1 cellular context compared by ENCODE assay signal in the genomic region with DNA sequence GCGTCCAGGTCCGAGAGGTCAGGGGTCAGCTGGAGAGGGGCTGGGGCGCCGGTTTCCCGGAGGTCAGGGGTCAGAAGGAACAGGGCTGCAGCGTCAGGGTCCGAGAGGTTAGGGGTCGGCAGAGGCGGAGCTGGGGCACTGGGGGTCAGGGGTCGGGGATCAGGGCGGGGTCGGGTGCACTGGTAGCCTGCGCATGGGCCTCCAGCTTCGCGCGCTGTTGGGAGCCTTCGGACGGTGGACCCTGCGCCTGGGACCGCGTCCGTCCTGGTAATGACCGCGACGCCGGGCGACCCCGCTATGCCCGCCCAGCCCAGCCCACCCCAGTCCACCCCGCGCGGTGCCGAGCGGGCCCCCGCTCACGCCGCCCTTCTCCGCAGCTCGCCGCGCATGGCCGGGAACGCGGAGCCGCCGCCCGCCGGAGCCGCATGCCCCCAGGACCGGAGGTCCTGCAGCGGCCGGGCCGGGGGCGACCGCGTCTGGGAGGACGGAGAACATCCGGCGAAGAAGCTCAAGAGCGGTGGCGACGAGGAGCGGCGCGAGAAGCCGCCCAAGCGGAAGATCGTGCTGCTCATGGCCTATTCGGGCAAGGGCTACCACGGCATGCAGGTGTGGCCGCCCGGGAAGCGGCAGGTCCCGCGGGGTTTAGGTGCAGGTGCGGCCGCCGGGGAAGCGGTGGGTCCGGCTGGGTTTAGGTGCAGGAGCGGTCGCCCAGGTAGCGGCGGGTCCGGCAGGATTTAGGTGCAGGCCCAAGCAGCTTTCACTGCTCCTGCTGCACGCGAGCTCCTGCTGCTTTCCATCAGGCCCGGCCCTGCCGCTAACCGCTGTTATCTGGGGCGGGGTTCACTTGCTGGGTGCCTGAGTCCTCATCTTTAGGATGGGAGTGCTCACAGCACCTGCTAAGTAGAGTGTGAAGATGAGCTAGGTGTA.
TF ChIP-seq lines count a peak whose summit lies in the region.

No MANE protein-coding gene starts in this region.

TF ChIP-seq in HepG2, 621 proteins besides CTCF, POLR2A, EP300 and RAD21 (continues in another document):
- TF ChIP-seq FOXO1 (CRISPR knock-in tag; IDR thresholded peaks at IDR 0.05) (no peak), NR2F2 (IDR thresholded peaks at IDR 0.05; ENCODE audit: borderline replicate concordance, low read depth) (peak; percentile 88), ZHX2 (IDR thresholded peaks at IDR 0.05; ENCODE audit: low read depth) (no peak), ZHX2 (CRISPR knock-in tag; IDR thresholded peaks at IDR 0.05; ENCODE audit: borderline replicate concordance) (no peak), RBFOX2 (IDR thresholded peaks at IDR 0.05; ENCODE audit: low read depth, low read length) (peak; percentile 44), ZNF280B (CRISPR knock-in tag; IDR thresholded peaks at IDR 0.05; ENCODE audit: borderline replicate concordance) (no peak), MATR3 (CRISPR knock-in tag; IDR thresholded peaks at IDR 0.05) (no peak), MTA1 (CRISPR knock-in tag; IDR thresholded peaks at IDR 0.05; ENCODE audit: borderline replicate concordance) (peak; percentile 11; the same call in 1 of the 2 replicates), SNRNP70 (IDR thresholded peaks at IDR 0.05; ENCODE audit: low read depth, low read length) (no peak), JDP2 (CRISPR knock-in tag; IDR thresholded peaks at IDR 0.05; ENCODE audit: borderline replicate concordance) (no peak), UBTF (CRISPR knock-in tag; IDR thresholded peaks at IDR 0.05) (peak; percentile 62; the same call in 1 of the 2 replicates), HNF4G (IDR thresholded peaks at IDR 0.05; ENCODE audit: borderline replicate concordance, low read depth, low read length) (no peak), HNF4G (CRISPR knock-in tag; IDR thresholded peaks at IDR 0.05; ENCODE audit: borderline replicate concordance, low read depth) (no peak), PTBP1 (IDR thresholded peaks at IDR 0.05; ENCODE audit: low read depth, low read length, poor library complexity, severe bottlenecking) (no peak), RORA (CRISPR knock-in tag; IDR thresholded peaks at IDR 0.05) (no peak), CENPT (CRISPR knock-in tag; IDR thresholded peaks at IDR 0.05; ENCODE audit: low read depth) (no peak), ZNF296 (CRISPR knock-in tag; conservative IDR thresholded peaks at IDR 0.05) (no peak), POLR2AphosphoS5 (IDR thresholded peaks at IDR 0.05; ENCODE audit: low read depth, low read length) (no peak), NFAT5 (CRISPR knock-in tag; IDR thresholded peaks at IDR 0.05) (no peak), ZNF503 (CRISPR knock-in tag; IDR thresholded peaks at IDR 0.05) (no peak)
- TF ChIP-seq, protein P1, sequence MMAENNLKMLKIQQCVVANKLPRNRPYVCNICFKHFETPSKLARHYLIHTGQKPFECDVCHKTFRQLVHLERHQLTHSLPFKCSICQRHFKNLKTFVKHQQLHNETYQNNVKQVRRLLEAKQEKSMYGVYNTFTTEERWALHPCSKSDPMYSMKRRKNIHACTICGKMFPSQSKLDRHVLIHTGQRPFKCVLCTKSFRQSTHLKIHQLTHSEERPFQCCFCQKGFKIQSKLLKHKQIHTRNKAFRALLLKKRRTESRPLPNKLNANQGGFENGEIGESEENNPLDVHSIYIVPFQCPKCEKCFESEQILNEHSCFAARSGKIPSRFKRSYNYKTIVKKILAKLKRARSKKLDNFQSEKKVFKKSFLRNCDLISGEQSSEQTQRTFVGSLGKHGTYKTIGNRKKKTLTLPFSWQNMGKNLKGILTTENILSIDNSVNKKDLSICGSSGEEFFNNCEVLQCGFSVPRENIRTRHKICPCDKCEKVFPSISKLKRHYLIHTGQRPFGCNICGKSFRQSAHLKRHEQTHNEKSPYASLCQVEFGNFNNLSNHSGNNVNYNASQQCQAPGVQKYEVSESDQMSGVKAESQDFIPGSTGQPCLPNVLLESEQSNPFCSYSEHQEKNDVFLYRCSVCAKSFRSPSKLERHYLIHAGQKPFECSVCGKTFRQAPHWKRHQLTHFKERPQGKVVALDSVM (CRISPR knock-in tag; IDR thresholded peaks at IDR 0.05), result no peak
- TF ChIP-seq, protein P2, sequence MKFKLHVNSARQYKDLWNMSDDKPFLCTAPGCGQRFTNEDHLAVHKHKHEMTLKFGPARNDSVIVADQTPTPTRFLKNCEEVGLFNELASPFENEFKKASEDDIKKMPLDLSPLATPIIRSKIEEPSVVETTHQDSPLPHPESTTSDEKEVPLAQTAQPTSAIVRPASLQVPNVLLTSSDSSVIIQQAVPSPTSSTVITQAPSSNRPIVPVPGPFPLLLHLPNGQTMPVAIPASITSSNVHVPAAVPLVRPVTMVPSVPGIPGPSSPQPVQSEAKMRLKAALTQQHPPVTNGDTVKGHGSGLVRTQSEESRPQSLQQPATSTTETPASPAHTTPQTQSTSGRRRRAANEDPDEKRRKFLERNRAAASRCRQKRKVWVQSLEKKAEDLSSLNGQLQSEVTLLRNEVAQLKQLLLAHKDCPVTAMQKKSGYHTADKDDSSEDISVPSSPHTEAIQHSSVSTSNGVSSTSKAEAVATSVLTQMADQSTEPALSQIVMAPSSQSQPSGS (CRISPR knock-in tag; IDR thresholded peaks at IDR 0.05), result no peak
- TF ChIP-seq, protein P3, sequence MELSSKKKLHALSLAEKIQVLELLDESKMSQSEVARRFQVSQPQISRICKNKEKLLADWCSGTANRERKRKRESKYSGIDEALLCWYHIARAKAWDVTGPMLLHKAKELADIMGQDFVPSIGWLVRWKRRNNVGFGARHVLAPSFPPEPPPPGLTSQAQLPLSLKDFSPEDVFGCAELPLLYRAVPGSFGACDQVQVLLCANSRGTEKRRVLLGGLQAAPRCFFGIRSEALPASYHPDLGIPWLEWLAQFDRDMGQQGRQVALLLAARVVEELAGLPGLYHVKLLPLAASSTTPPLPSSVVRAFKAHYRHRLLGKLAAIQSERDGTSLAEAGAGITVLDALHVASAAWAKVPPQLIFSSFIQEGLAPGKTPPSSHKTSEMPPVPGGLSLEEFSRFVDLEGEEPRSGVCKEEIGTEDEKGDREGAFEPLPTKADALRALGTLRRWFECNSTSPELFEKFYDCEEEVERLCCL (CRISPR knock-in tag; IDR thresholded peaks at IDR 0.05; ENCODE audit: borderline replicate concordance), result no peak
